Comparison of ENCODE assay signal across 1 cellular context in the genomic region with DNA sequence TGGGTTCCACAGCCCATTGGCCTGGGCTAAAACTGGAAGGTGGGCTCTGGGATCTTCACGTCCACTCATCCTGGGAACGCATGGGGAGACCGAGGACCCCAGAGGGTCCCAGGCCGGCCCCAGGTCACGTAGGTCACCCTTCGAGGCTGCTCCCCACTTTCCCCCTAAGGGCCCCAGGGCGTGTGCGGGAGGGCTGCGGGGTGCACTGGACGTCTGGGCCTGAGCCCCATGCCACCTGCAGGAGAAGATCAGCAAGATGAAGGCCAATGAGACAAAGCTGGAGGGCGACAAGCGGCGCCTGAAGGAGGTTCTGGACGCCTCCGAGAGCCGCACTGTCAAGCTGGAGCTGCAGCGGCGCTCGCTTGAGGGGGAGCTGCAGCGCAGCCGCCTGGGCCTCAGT.
TF ChIP-seq lines count a peak whose summit lies in the region.

No MANE protein-coding gene starts in this region.

TF ChIP-seq in K562, 482 proteins besides CTCF, POLR2A, EP300 and RAD21:
- no peak for TF ChIP-seq HLTF (IDR thresholded peaks at IDR 0.05)
- TF ChIP-seq, protein P1, sequence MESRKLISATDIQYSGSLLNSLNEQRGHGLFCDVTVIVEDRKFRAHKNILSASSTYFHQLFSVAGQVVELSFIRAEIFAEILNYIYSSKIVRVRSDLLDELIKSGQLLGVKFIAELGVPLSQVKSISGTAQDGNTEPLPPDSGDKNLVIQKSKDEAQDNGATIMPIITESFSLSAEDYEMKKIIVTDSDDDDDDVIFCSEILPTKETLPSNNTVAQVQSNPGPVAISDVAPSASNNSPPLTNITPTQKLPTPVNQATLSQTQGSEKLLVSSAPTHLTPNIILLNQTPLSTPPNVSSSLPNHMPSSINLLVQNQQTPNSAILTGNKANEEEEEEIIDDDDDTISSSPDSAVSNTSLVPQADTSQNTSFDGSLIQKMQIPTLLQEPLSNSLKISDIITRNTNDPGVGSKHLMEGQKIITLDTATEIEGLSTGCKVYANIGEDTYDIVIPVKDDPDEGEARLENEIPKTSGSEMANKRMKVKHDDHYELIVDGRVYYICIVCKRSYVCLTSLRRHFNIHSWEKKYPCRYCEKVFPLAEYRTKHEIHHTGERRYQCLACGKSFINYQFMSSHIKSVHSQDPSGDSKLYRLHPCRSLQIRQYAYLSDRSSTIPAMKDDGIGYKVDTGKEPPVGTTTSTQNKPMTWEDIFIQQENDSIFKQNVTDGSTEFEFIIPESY (CRISPR knock-in tag; IDR thresholded peaks at IDR 0.05), result peak; percentile 43; the same call in 1 of the 2 replicates
